19 cellular contexts compared by ENCODE assay signal in genomic region chr6:106564476-106564875, GRCh38.
"Had no signal": no experiment of that assay in that cellular context is flagged by ENCODE, and none has a peak within 500 bp of the region (broad histone marks: within the 10 kb centered on the region; RNA-seq: fewer than 3 reads in every experiment).

No MANE protein-coding gene starts in this region.

- H3K9me3 ChIP-seq: body of pancreas, lower lobe of right lung, suprapubic skin, transverse colon, uterus had no signal

- H3K36me3 ChIP-seq: uterus had no signal

- H3K4me3 Mint-ChIP-seq: activated naive CD8-positive, alpha-beta T cell treated with anti-CD3 and anti-CD28 coated beads, Interleukin-2, amount 10 ng/mL, durations not matched to agents 7 days and 5 days; nephron progenitor cell; stimulated activated naive CD8-positive, alpha-beta T cell treated with anti-CD3 and anti-CD28 coated beads, Interleukin-15, amount 100 ng/mL, for 72 hours; T-cell had no signal

- H3K27ac ChIP-seq: body of pancreas, coronary artery, lower lobe of right lung, suprapubic skin, transverse colon, uterus had no signal

- H3K9me3 Mint-ChIP-seq: activated naive CD8-positive, alpha-beta T cell treated with anti-CD3 and anti-CD28 coated beads, Interleukin-2, amount 10 ng/mL, durations not matched to agents 7 days and 5 days; nephron progenitor cell; stimulated activated naive CD8-positive, alpha-beta T cell treated with anti-CD3 and anti-CD28 coated beads, Interleukin-15, amount 100 ng/mL, for 72 hours; T-cell had no signal

- ATAC-seq: body of pancreas; esophagus mucosa; lower lobe of right lung; SK-N-SH treated with all-trans-retinoic acid at 6 μM for 48 hours; stimulated activated naive CD8-positive, alpha-beta T cell treated with anti-CD3 and anti-CD28 coated beads, Interleukin-15, amount 100 ng/mL, for 72 hours; T-cell had no signal

- H3K27me3 Mint-ChIP-seq: activated naive CD8-positive, alpha-beta T cell treated with anti-CD3 and anti-CD28 coated beads, Interleukin-2, amount 10 ng/mL, durations not matched to agents 7 days and 5 days; stimulated activated naive CD8-positive, alpha-beta T cell treated with anti-CD3 and anti-CD28 coated beads, Interleukin-15, amount 100 ng/mL, for 72 hours; T-cell had no signal

- H3K4me3 ChIP-seq: body of pancreas, coronary artery, lower lobe of right lung, suprapubic skin, transverse colon, uterus had no signal

- H3K27me3 ChIP-seq: body of pancreas, suprapubic skin, transverse colon, uterus had no signal

- H3K4me1 ChIP-seq: body of pancreas, lower lobe of right lung, uterus had no signal

- H3K27ac Mint-ChIP-seq: activated naive CD8-positive, alpha-beta T cell treated with anti-CD3 and anti-CD28 coated beads, Interleukin-2, amount 10 ng/mL, durations not matched to agents 7 days and 5 days; nephron progenitor cell had no signal

- DNase-seq: activated naive CD4-positive, alpha-beta T cell treated with Interleukin-2 at 50 U/mL for 16 hours; activated naive CD8-positive, alpha-beta T cell treated with anti-CD3 and anti-CD28 coated beads, Interleukin-2, amount 10 ng/mL, durations not matched to agents 7 days and 5 days; body of pancreas; central memory CD4-positive, alpha-beta T cell; lower lobe of right lung; nephron progenitor cell; occipital lobe; posterior cingulate gyrus; retina; stimulated activated CD4-positive, alpha-beta T cell treated with anti-CD3 and anti-CD28 coated beads, Interleukin-2, amount 100 ng/mL, for 24 hours; stimulated activated naive CD8-positive, alpha-beta T cell treated with anti-CD3 and anti-CD28 coated beads, Interleukin-15, amount 100 ng/mL, for 72 hours; T-cell; T-helper 9 cell; transverse colon; uterus had no signal
